ENCODE assay signal across 10 cellular contexts in the genomic region with DNA sequence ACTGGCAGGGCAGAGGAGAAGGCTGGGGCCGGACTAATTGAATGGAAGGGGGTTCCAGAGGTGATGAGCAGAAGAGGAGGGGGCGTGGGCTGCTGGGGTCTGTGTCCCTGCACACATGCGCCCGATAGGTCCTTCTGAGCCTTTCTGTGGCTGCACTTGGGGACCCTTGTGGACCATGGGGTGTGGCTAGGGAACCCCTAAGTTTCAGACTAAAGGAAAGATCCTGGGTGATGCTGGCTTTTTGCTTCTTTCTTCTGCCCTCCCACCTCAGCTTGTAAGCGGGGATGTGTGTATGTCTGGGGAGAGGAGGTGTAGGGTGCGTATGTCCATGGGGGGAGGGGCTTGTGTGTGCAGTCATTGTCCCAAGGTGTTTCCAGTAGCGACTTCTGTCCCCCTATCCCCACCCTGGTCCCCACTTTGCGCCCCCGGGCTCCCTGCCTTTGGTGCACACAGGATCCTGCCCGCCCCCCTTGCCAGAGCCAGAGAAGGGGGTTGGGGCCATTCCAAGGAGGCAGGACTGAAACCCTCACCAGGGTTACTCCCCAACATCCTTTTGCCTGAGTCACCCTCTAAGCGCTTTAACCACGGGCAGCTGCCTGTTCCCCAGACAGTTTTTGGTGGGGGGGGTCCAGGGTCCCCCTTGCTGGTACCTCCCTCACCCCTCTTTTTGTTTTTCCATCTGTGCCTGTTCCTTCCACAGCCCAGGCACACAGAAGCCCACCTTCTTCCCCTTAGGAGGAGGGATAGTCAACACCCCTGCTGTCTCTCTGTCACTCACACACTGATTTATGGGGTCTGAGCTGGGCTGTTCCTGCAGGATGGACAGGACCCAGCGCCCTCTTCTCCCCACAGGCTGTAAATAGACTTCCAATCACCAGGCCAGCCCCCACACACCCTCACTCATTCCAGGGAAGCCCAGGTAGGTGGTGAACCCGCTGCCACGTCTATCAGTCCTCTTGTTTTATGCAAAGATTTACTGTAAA.
DNase-seq lines count a peak whose midpoint lies in the region; ATAC-seq and TF ChIP-seq lines count a peak whose summit lies in the region.
"Had no signal": no experiment of that assay in that cellular context is flagged by ENCODE, and none has a peak within 500 bp of the region (broad histone marks: within the 10 kb centered on the region; RNA-seq: fewer than 3 reads in every experiment).

No MANE protein-coding gene starts in this region.

- POLR2A ChIA-PET in HEK293 (lab: Yijun Ruan, JAX), result interaction anchor here (0.7 kb wide), 1 partner anchor 48 kb away, joined by 4 read pairs; no protein-coding TSS in a partner anchor

- intact Hi-C loops in aorta (cut with DNase I) (no loop called here), esophagus muscularis mucosa (cut with DNase I) (loop anchor here (10.0 kb wide), 1 partner anchor 153 kb away; no protein-coding TSS in a partner anchor)

- no peak overlapping the region for H2AK5ac ChIP-seq in mesenchymal stem cell (ENCODE audit: low read length, severe bottlenecking)

- no peak overlapping the region for H4K8ac ChIP-seq in mesenchymal stem cell (ENCODE audit: low read length)

- peak overlapping the region in 1 of 2 experiments; percentile 85 for H3K23ac ChIP-seq in mesenchymal stem cell (ENCODE audit: low read length in 2 of 2)

- no peaks in the 10 kb centered on the region for H3K27me3 ChIP-seq in mesenchymal stem cell (ENCODE audit: control insufficient read depth in 1 of 2, insufficient read depth in 1 of 2, low read length in 2 of 2)
- H3K27me3 ChIP-seq in aorta (ENCODE audit: control insufficient read depth in 1 of 2, insufficient read depth in 2 of 2, low read length in 1 of 2), result no peaks in the 10 kb centered on the region
- H3K27me3 ChIP-seq in esophagus muscularis mucosa, result peaks cover 0 to 14% (median 0%) of the 10 kb centered on the region in 4 donors

- H3K4ac ChIP-seq in mesenchymal stem cell (ENCODE audit: low read depth in 1 of 2, low read length in 2 of 2), result no peak overlapping the region

- peak overlapping the region in 1 of 2 experiments; percentile 51 for H3K14ac ChIP-seq in mesenchymal stem cell (ENCODE audit: low read length in 2 of 2)

- H2BK15ac ChIP-seq in mesenchymal stem cell (ENCODE audit: low read depth, poor library complexity, severe bottlenecking), result no peak overlapping the region

- H2BK5ac ChIP-seq in mesenchymal stem cell (ENCODE audit: low read depth, low read length, poor library complexity, severe bottlenecking), result no peak overlapping the region

- H3K4me1 ChIP-seq in HEK293 (ENCODE audit: control insufficient read depth, insufficient read depth, low read length), result no peaks in the 10 kb centered on the region
- H3K4me1 ChIP-seq in mesenchymal stem cell (ENCODE audit: control insufficient read depth, insufficient read depth, low read depth, low read length), result peaks cover 41% of the 10 kb centered on the region
- no peaks in the 10 kb centered on the region for H3K4me1 ChIP-seq in aorta (ENCODE audit: control insufficient read depth in 1 of 2, insufficient read depth in 2 of 2, low read length in 2 of 2)
- H3K4me1 ChIP-seq in esophagus muscularis mucosa, result peaks cover 11 to 38% (median 33%) of the 10 kb centered on the region in 4 donors

- H2AFZ ChIP-seq in mesenchymal stem cell (ENCODE audit: low read depth, low read length), result no peak overlapping the region

- peak overlapping the region; percentile 37 to 41 for H3K18ac ChIP-seq in mesenchymal stem cell (ENCODE audit: low read depth in 1 of 2, low read length in 2 of 2)

- no peak overlapping the region for H2BK120ac ChIP-seq in mesenchymal stem cell (ENCODE audit: low read depth, low read length)

- ATAC-seq in aorta (ENCODE audit: low FRiP score) (no peak), HG03280 (IDR thresholded peaks at IDR 0.05; ENCODE audit: unreplicated experiment) (no peak)

- TF ChIP-seq POLR2A in esophagus muscularis mucosa (IDR thresholded peaks at IDR 0.05; ENCODE audit: low read depth), result no peak

- no peak for TF ChIP-seq CTCF in AG10803 (conservative IDR thresholded peaks at IDR 0.05; ENCODE audit: low read length)
- TF ChIP-seq CTCF in HEK293 (tag by site-specific recombination; IDR thresholded peaks at IDR 0.05), result no peak
- TF ChIP-seq CTCF in cardiac fibroblast (IDR thresholded peaks at IDR 0.05; ENCODE audit: low read depth, low read length), result no peak
- TF ChIP-seq CTCF in esophagus muscularis mucosa (IDR thresholded peaks at IDR 0.05), result no peak

- no peak overlapping the region for H3K9ac ChIP-seq in mesenchymal stem cell (ENCODE audit: low read length)
- H3K9ac ChIP-seq: KMS-11 had no signal

- H3K4me2 ChIP-seq in mesenchymal stem cell (ENCODE audit: low read length, poor library complexity, severe bottlenecking), result peak overlapping the region; percentile 64
- H3K4me2 ChIP-seq: KMS-11 had no signal

- H3K36me3 ChIP-seq in HEK293 (ENCODE audit: control insufficient read depth in 2 of 2, insufficient read depth in 1 of 2, low read length in 2 of 2), result no peaks in the 10 kb centered on the region
- H3K36me3 ChIP-seq in mesenchymal stem cell (ENCODE audit: control insufficient read depth in 1 of 2, insufficient read depth in 2 of 2, low read depth in 1 of 2, low read length in 2 of 2), result peaks cover 12 to 15% of the 10 kb centered on the region in 2 experiments
- H3K36me3 ChIP-seq in aorta (ENCODE audit: control insufficient read depth in 1 of 2, insufficient read depth in 2 of 2, low read length in 1 of 2), result peaks cover 0 to 2% of the 10 kb centered on the region in 2 donors
- peaks cover 5 to 20% (median 14%) of the 10 kb centered on the region in 4 donors for H3K36me3 ChIP-seq in esophagus muscularis mucosa

- H2BK12ac ChIP-seq in mesenchymal stem cell (ENCODE audit: low read length in 2 of 2), result no peak overlapping the region

- CTCF ChIA-PET in HEK293 (lab: Yijun Ruan, JAX), result interaction anchor here (0.5 to 11.1 kb wide), 10 partner anchors 19 to 163 kb away, joined by 3 to 128 read pairs (median 4); partner anchors contain the start of gene EPOP

- 44% methylated on average over 8 of the region's 15 CpGs for WGBS in mesenchymal stem cell
- 75 to 79% methylated on average over 15 of the region's 15 CpGs for WGBS in aorta, 2 donors
- 62% methylated on average over 15 of the region's 15 CpGs for WGBS in esophagus muscularis mucosa

- H4K91ac ChIP-seq in mesenchymal stem cell (ENCODE audit: low read length), result no peak overlapping the region

- no peak overlapping the region for H3K4me3 ChIP-seq in AG10803 (ENCODE audit: low read length)
- no peak overlapping the region for H3K4me3 ChIP-seq in HEK293 (ENCODE audit: low read depth, low read length)
- H3K4me3 ChIP-seq in cardiac fibroblast (replicated peaks in 1 of 2; ENCODE audit: low read depth in 2 of 2, low read length in 2 of 2), result no peak overlapping the region
- no peak overlapping the region for H3K4me3 ChIP-seq in mesenchymal stem cell (ENCODE audit: insufficient read depth in 1 of 2, low read depth in 1 of 2, low read length in 2 of 2)
- H3K4me3 ChIP-seq in aorta (ENCODE audit: low read length in 2 of 2), result no peak overlapping the region
- peak overlapping the region in 1 of 4 donors; percentile 31 for H3K4me3 ChIP-seq in esophagus muscularis mucosa

- DNase-seq in AG10803 (ENCODE audit: low read depth) (peak; percentile 76), cardiac fibroblast (ENCODE audit: low read depth in 2 of 2) (peak; percentile 55 to 65), mesenchymal stem cell (peak; percentile 46), aorta (no peak), esophagus muscularis mucosa (ENCODE audit: extremely low spot score) (no peak)
- no peak for DNase-seq in activated CD8-positive, alpha-beta memory T cell treated with anti-CD3 and anti-CD28 coated beads, Interleukin-2, amount 50 U/mL, for 48 hours
- DNase-seq: OCI-M1 had no signal

- peaks cover 3% of the 10 kb centered on the region for H3K79me1 ChIP-seq in mesenchymal stem cell (replicated peaks; ENCODE audit: low read length, poor library complexity, severe bottlenecking)

- no peaks in the 10 kb centered on the region for H3K9me3 ChIP-seq in HEK293 (ENCODE audit: control insufficient read depth, insufficient read depth, low read depth, low read length)
- no peaks in the 10 kb centered on the region for H3K9me3 ChIP-seq in mesenchymal stem cell (ENCODE audit: control insufficient read depth, low read length)
- no peaks in the 10 kb centered on the region for H3K9me3 ChIP-seq in aorta (ENCODE audit: control insufficient read depth, low read length)
- no peaks in the 10 kb centered on the region for H3K9me3 ChIP-seq in esophagus muscularis mucosa

- H3K27ac ChIP-seq in HEK293 (ENCODE audit: extremely low read depth, low read depth, low read length) (no peak overlapping the region), mesenchymal stem cell (ENCODE audit: low read length, poor library complexity, severe bottlenecking) (peak overlapping the region; percentile 22), aorta (ENCODE audit: low read depth in 1 of 2, low read length in 2 of 2) (no peak overlapping the region), esophagus muscularis mucosa (replicated peaks in 1 of 4) (no peak overlapping the region)
- H3K27ac ChIP-seq: KMS-11 had no signal

- no peak for TF ChIP-seq EP300 in esophagus muscularis mucosa (IDR thresholded peaks at IDR 0.05)

TF ChIP-seq in HEK293, 187 proteins besides CTCF, POLR2A, EP300 and RAD21 (continues in another document):
- TF ChIP-seq PRDM10 (tag by site-specific recombination; IDR thresholded peaks at IDR 0.05), result peak; percentile 55; the same call in 1 of the 2 replicates

Comparison
In these comparisons a context has a peak if more than half of its experiments do, and no peak if none do; other contexts are left out.
1. DNase-seq: peak in AG10803 (single experiment), cardiac fibroblast (2 of 2) and mesenchymal stem cell (single experiment); none in aorta (0 of 2), activated CD8-positive, alpha-beta memory T cell treated with anti-CD3 and anti-CD28 coated beads, Interleukin-2, amount 50 U/mL, for 48 hours (single experiment) and esophagus muscularis mucosa (single experiment).